ENCODE assay signal across 14 cellular contexts in genomic region chr9:120901704-120902103, GRCh38. TPM values are rescaled to one million over a fixed set of nuclear protein-coding genes. Genes with fewer than 3 reads are reported as not detected.
DNase-seq lines count a peak whose midpoint lies in the region; ATAC-seq lines count a peak whose summit lies in the region.
"Had no signal": no experiment of that assay in that cellular context is flagged by ENCODE, and none has a peak within 500 bp of the region (broad histone marks: within the 10 kb centered on the region; RNA-seq: fewer than 3 reads in every experiment).

No MANE protein-coding gene starts in this region.

- no peaks in the 10 kb centered on the region for H3K9me3 Mint-ChIP-seq in activated CD8-positive, alpha-beta memory T cell treated with anti-CD3 and anti-CD28 coated beads, Interleukin-2, amount 10 ng/mL, durations not matched to agents 7 days and 5 days (ENCODE audit: low read depth)
- no peaks in the 10 kb centered on the region for H3K9me3 Mint-ChIP-seq in IgD-negative memory B cell
- no peaks in the 10 kb centered on the region for H3K9me3 Mint-ChIP-seq in activated CD8-positive, alpha-beta T cell treated with anti-CD3 and anti-CD28 coated beads, Interleukin-2, amount 10 ng/mL, durations not matched to agents 7 days and 5 days (ENCODE audit: insufficient read depth)
- H3K9me3 Mint-ChIP-seq in stimulated activated naive B cell treated with anti-CD40 and anti-IgM and Interleukin-4, amounts not matched to agents 10 μg/mL and 1 μg/mL and 100 μg/mL, for 72 hours: peaks cover 0 to 1% of the 10 kb centered on the region in 2 donors
- H3K9me3 Mint-ChIP-seq: mesothelial cell of epicardium had no signal

- no peak overlapping the region for H3K4me3 Mint-ChIP-seq in activated CD8-positive, alpha-beta memory T cell treated with anti-CD3 and anti-CD28 coated beads, Interleukin-2, amount 10 ng/mL, durations not matched to agents 7 days and 5 days
- H3K4me3 Mint-ChIP-seq in IgD-negative memory B cell: no peak overlapping the region
- H3K4me3 Mint-ChIP-seq in activated CD8-positive, alpha-beta T cell treated with anti-CD3 and anti-CD28 coated beads, Interleukin-2, amount 10 ng/mL, durations not matched to agents 7 days and 5 days: no peak overlapping the region
- peak overlapping the region in 1 of 2 donors; percentile 44 for H3K4me3 Mint-ChIP-seq in stimulated activated naive B cell treated with anti-CD40 and anti-IgM and Interleukin-4, amounts not matched to agents 10 μg/mL and 1 μg/mL and 100 μg/mL, for 72 hours
- H3K4me3 Mint-ChIP-seq: mesothelial cell of epicardium had no signal

- H3K36me3 Mint-ChIP-seq in activated CD8-positive, alpha-beta memory T cell treated with anti-CD3 and anti-CD28 coated beads, Interleukin-2, amount 10 ng/mL, durations not matched to agents 7 days and 5 days: peaks cover 49% of the 10 kb centered on the region
- no peaks in the 10 kb centered on the region for H3K36me3 Mint-ChIP-seq in IgD-negative memory B cell
- peaks cover 81% of the 10 kb centered on the region for H3K36me3 Mint-ChIP-seq in activated CD8-positive, alpha-beta T cell treated with anti-CD3 and anti-CD28 coated beads, Interleukin-2, amount 10 ng/mL, durations not matched to agents 7 days and 5 days (ENCODE audit: low read depth)
- peaks cover 47 to 69% of the 10 kb centered on the region in 2 donors for H3K36me3 Mint-ChIP-seq in stimulated activated naive B cell treated with anti-CD40 and anti-IgM and Interleukin-4, amounts not matched to agents 10 μg/mL and 1 μg/mL and 100 μg/mL, for 72 hours
- H3K36me3 Mint-ChIP-seq: mesothelial cell of epicardium had no signal

- no peak for DNase-seq in activated CD8-positive, alpha-beta memory T cell treated with anti-CD3 and anti-CD28 coated beads, Interleukin-2, amount 10 ng/mL, durations not matched to agents 7 days and 5 days
- DNase-seq in activated CD8-positive, alpha-beta memory T cell treated with anti-CD3 and anti-CD28 coated beads, Interleukin-2, amount 50 U/mL, for 4 hours: no peak
- no peak for DNase-seq in activated CD8-positive, alpha-beta T cell treated with anti-CD3 and anti-CD28 coated beads, Interleukin-2, amount 10 ng/mL, durations not matched to agents 7 days and 5 days
- no peak for DNase-seq in stimulated activated naive B cell treated with anti-CD40 and anti-IgM and Interleukin-4, amounts not matched to agents 10 μg/mL and 1 μg/mL and 100 μg/mL, for 72 hours
- DNase-seq in globus pallidus (ENCODE audit: low spot score) (no peak), AG20443 (ENCODE audit: low spot score) (no peak), retina (no peak)
- DNase-seq: AML-193, kidney, NCI-H1694, pancreas, upper lobe of right lung had no signal

- CTCF ChIA-PET in activated CD8-positive, alpha-beta memory T cell treated with anti-CD3 and anti-CD28 coated beads, Interleukin-2, amount 10 ng/mL, durations not matched to agents 7 days and 5 days (lab: Charles Lee): interaction anchor here (1.2 kb wide), 1 partner anchor 8 kb away, joined by 3 read pairs; no protein-coding TSS in a partner anchor
- CTCF ChIA-PET in activated CD8-positive, alpha-beta T cell treated with anti-CD3 and anti-CD28 coated beads, Interleukin-2, amount 10 ng/mL, durations not matched to agents 7 days and 5 days (lab: Charles Lee): interaction anchor here (0.9 to 4.3 kb wide), 5 partner anchors 9 to 33 kb away, joined by 3 to 28 read pairs (median 5); no protein-coding TSS in a partner anchor

- peak overlapping the region; percentile 68 for H3K27ac Mint-ChIP-seq in activated CD8-positive, alpha-beta memory T cell treated with anti-CD3 and anti-CD28 coated beads, Interleukin-2, amount 10 ng/mL, durations not matched to agents 7 days and 5 days
- peak overlapping the region in 2 of 3 donors; percentile 56 to 62 for H3K27ac Mint-ChIP-seq in IgD-negative memory B cell
- H3K27ac Mint-ChIP-seq in activated CD8-positive, alpha-beta T cell treated with anti-CD3 and anti-CD28 coated beads, Interleukin-2, amount 10 ng/mL, durations not matched to agents 7 days and 5 days: peak overlapping the region; percentile 78
- peak overlapping the region; percentile 91 for H3K27ac Mint-ChIP-seq in stimulated activated naive B cell treated with anti-CD40 and anti-IgM and Interleukin-4, amounts not matched to agents 10 μg/mL and 1 μg/mL and 100 μg/mL, for 72 hours
- H3K27ac Mint-ChIP-seq: mesothelial cell of epicardium had no signal

- ATAC-seq in activated CD8-positive, alpha-beta memory T cell treated with anti-CD3 and anti-CD28 coated beads, Interleukin-2, amount 10 ng/mL, durations not matched to agents 7 days and 5 days: no peak
- ATAC-seq in activated CD8-positive, alpha-beta T cell treated with anti-CD3 and anti-CD28 coated beads, Interleukin-2, amount 10 ng/mL, durations not matched to agents 7 days and 5 days: no peak
- ATAC-seq in stimulated activated naive B cell treated with anti-CD40 and anti-IgM and Interleukin-4, amounts not matched to agents 10 μg/mL and 1 μg/mL and 100 μg/mL, for 72 hours (replicated peaks): peak in 1 of 2 donors; percentile 6
- ATAC-seq: pancreas, upper lobe of right lung had no signal

- no peaks in the 10 kb centered on the region for H3K27me3 Mint-ChIP-seq in activated CD8-positive, alpha-beta memory T cell treated with anti-CD3 and anti-CD28 coated beads, Interleukin-2, amount 10 ng/mL, durations not matched to agents 7 days and 5 days
- no peaks in the 10 kb centered on the region for H3K27me3 Mint-ChIP-seq in IgD-negative memory B cell
- no peaks in the 10 kb centered on the region for H3K27me3 Mint-ChIP-seq in activated CD8-positive, alpha-beta T cell treated with anti-CD3 and anti-CD28 coated beads, Interleukin-2, amount 10 ng/mL, durations not matched to agents 7 days and 5 days (ENCODE audit: low read depth)
- no peaks in the 10 kb centered on the region for H3K27me3 Mint-ChIP-seq in stimulated activated naive B cell treated with anti-CD40 and anti-IgM and Interleukin-4, amounts not matched to agents 10 μg/mL and 1 μg/mL and 100 μg/mL, for 72 hours

- POLR2A ChIA-PET in activated CD8-positive, alpha-beta T cell treated with anti-CD3 and anti-CD28 coated beads, Interleukin-2, amount 10 ng/mL, durations not matched to agents 7 days and 5 days (lab: Charles Lee): interaction anchor here (1.0 to 6.1 kb wide), 6 partner anchors 10 to 220 kb away, joined by 3 to 72 read pairs (median 9); partner anchors contain the start of gene TRAF1

- peaks cover 82% of the 10 kb centered on the region for H3K4me1 Mint-ChIP-seq in activated CD8-positive, alpha-beta memory T cell treated with anti-CD3 and anti-CD28 coated beads, Interleukin-2, amount 10 ng/mL, durations not matched to agents 7 days and 5 days
- peaks cover 42 to 52% (median 47%) of the 10 kb centered on the region in 3 donors for H3K4me1 Mint-ChIP-seq in IgD-negative memory B cell
- H3K4me1 Mint-ChIP-seq in activated CD8-positive, alpha-beta T cell treated with anti-CD3 and anti-CD28 coated beads, Interleukin-2, amount 10 ng/mL, durations not matched to agents 7 days and 5 days (ENCODE audit: low read depth): peaks cover 91% of the 10 kb centered on the region
- H3K4me1 Mint-ChIP-seq in stimulated activated naive B cell treated with anti-CD40 and anti-IgM and Interleukin-4, amounts not matched to agents 10 μg/mL and 1 μg/mL and 100 μg/mL, for 72 hours: peaks cover 62 to 92% of the 10 kb centered on the region in 2 donors
- H3K4me1 Mint-ChIP-seq: mesothelial cell of epicardium had no signal

RNA-seq across cellular contexts. Expression of gene PHF19, which starts 24.7 kb away (rescaled TPM):
- 100 to 1,000 TPM; 246 to 254 TPM for total RNA-seq in activated CD8-positive, alpha-beta memory T cell treated with anti-CD3 and anti-CD28 coated beads, Interleukin-2, amount 10 ng/mL, durations not matched to agents 7 days and 5 days
- 3.9 TPM for polyA plus RNA-seq in IgD-negative memory B cell
- total RNA-seq in activated CD8-positive, alpha-beta T cell treated with anti-CD3 and anti-CD28 coated beads, Interleukin-2, amount 10 ng/mL, durations not matched to agents 7 days and 5 days: 100 to 1,000 TPM; 273 to 290 TPM

RNA-seq across cellular contexts. Expression of gene TRAF1, which starts 24.9 kb away (rescaled TPM):
- 100 to 1,000 TPM in 1 of 2 experiments, 10 to 100 TPM in 1; 59.6 to 114 TPM for total RNA-seq in activated CD8-positive, alpha-beta memory T cell treated with anti-CD3 and anti-CD28 coated beads, Interleukin-2, amount 10 ng/mL, durations not matched to agents 7 days and 5 days
- 1.3 TPM for polyA plus RNA-seq in IgD-negative memory B cell
- total RNA-seq in activated CD8-positive, alpha-beta T cell treated with anti-CD3 and anti-CD28 coated beads, Interleukin-2, amount 10 ng/mL, durations not matched to agents 7 days and 5 days: 10 to 100 TPM; 51.6 to 52.9 TPM

RNA-seq across cellular contexts. Expression of gene PSMD5, which starts 59.0 kb away (rescaled TPM):
- total RNA-seq in activated CD8-positive, alpha-beta memory T cell treated with anti-CD3 and anti-CD28 coated beads, Interleukin-2, amount 10 ng/mL, durations not matched to agents 7 days and 5 days: 10 to 100 TPM; 53.6 to 58.9 TPM
- polyA plus RNA-seq in IgD-negative memory B cell: 16.8 TPM
- total RNA-seq in activated CD8-positive, alpha-beta T cell treated with anti-CD3 and anti-CD28 coated beads, Interleukin-2, amount 10 ng/mL, durations not matched to agents 7 days and 5 days: 10 to 100 TPM; 47.9 to 50.7 TPM
